13 cellular contexts compared by ENCODE assay signal in the genomic region with DNA sequence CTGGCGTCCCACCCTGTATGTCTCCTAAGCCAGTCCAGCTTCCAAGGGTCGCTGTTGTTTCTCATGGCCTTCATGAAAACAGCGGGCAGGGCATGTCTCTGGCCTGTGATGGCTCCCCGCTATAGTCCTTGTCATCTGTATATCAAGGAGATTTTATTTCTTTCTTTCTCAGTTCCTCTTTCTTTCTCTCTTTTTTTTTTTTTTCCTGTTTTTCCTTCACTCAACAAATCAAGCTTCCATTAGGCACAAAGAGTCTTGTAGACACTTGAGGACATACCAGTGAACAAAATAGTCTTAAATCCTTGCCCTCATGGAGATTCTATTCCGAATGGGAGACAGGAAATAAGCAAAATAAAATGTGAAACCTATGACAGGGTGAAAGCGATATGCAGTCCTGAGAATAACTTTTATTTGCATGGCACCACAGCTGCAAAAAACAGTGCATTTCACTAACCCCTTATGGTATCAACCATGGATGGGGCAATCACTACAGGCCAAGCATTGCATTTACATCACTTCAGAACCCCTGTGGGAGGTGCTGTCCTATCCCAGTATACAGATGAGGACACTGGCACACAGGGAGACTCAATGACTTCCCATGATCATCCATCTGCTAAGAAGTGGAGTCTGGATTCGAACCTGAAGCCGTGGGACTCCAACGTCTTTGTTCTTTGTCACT. TPM values are rescaled to one million over a fixed set of nuclear protein-coding genes. Genes with fewer than 3 reads are reported as not detected.
A peak's percentile ranks its signal among the peaks of the same experiment; 100 is the strongest.
DNase-seq lines count a peak whose midpoint lies in the region; ATAC-seq, FAIRE-seq and TF ChIP-seq lines count a peak whose summit lies in the region.
"Had no signal": no experiment of that assay in that cellular context is flagged by ENCODE, and none has a peak within 500 bp of the region (broad histone marks: within the 10 kb centered on the region; RNA-seq: fewer than 3 reads in every experiment).

No MANE protein-coding gene starts in this region.

- H3K4me3 ChIP-seq in GM12865 (ENCODE audit: low read depth, low read length) (no peak overlapping the region), K562 (no peak overlapping the region)
- H3K4me3 ChIP-seq: SJSA1 had no signal

- FAIRE-seq in K562 (lab: Jason Lieb, UNC): no peak
- FAIRE-seq: colon had no signal

- no peak for TF ChIP-seq CTCF in GM12865 (IDR thresholded peaks at IDR 0.05; ENCODE audit: insufficient read depth, low read depth, low read length, missing control alignments)
- no peak for TF ChIP-seq CTCF in GM20000 (IDR thresholded peaks at IDR 0.05; ENCODE audit: extremely low read depth, missing control alignments)
- no peak for TF ChIP-seq CTCF in K562 (IDR thresholded peaks at IDR 0.05 in 2 of 3, conservative IDR thresholded peaks at IDR 0.05 in 1 of 3; ENCODE audit: insufficient read depth in 2 of 3, low read depth in 1 of 3, low read length in 3 of 3)
- no peak for TF ChIP-seq CTCF in mesothelial cell of epicardium (IDR thresholded peaks at IDR 0.05; ENCODE audit: unreplicated experiment)
- TF ChIP-seq CTCF in chondrocyte (IDR thresholded peaks at IDR 0.05): no peak

- H3K9ac ChIP-seq in K562 (ENCODE audit: insufficient read depth in 1 of 2, low read depth in 2 of 2, low read length in 2 of 2): no peak overlapping the region

- peaks cover 40% of the 10 kb centered on the region for H3K4me1 Mint-ChIP-seq in activated T-cell treated with anti-CD3 and anti-CD28 coated beads, Interleukin-2, amount 50 U/mL, for 24 hours (ENCODE audit: low read depth)
- H3K4me1 Mint-ChIP-seq in mesothelial cell of epicardium (peaks cover 51% of the 10 kb centered on the region), chondrocyte (ENCODE audit: low read depth) (peaks cover 18% of the 10 kb centered on the region)

- H3K79me2 ChIP-seq in K562 (ENCODE audit: control insufficient read depth, insufficient read depth, low read length): no peaks in the 10 kb centered on the region

- no peak overlapping the region for H2AFZ ChIP-seq in K562 (ENCODE audit: low read depth, low read length)

- no peak overlapping the region for H3K4me3 Mint-ChIP-seq in activated T-cell treated with anti-CD3 and anti-CD28 coated beads, Interleukin-2, amount 50 U/mL, for 24 hours
- H3K4me3 Mint-ChIP-seq in mesothelial cell of epicardium (no peak overlapping the region), chondrocyte (ENCODE audit: unreplicated experiment) (no peak overlapping the region)
- H3K4me3 Mint-ChIP-seq: activated naive CD4-positive, alpha-beta T cell treated with anti-CD3 and anti-CD28 coated beads, Interleukin-2, amount 50 U/mL, for 24 hours had no signal

- in situ Hi-C loops in K562 (cut with MboI): no loop called here

- H3K27me3 ChIP-seq in K562 (ENCODE audit: control insufficient read depth in 2 of 2, insufficient read depth in 2 of 2, low read length in 2 of 2): peaks cover 19 to 72% of the 10 kb centered on the region in 2 experiments; a peak in 4 of 5 replicates
- H3K27me3 ChIP-seq: SJSA1 had no signal

- peaks cover 7% of the 10 kb centered on the region; the same call in 1 of the 2 replicates for H4K20me1 ChIP-seq in K562 (replicated peaks; ENCODE audit: control insufficient read depth, insufficient read depth, low read length)

- peaks cover 7% of the 10 kb centered on the region for H3K9me1 ChIP-seq in K562 (ENCODE audit: control insufficient read depth, insufficient read depth, low read length)

- ATAC-seq in HG03175 (IDR thresholded peaks at IDR 0.05; ENCODE audit: unreplicated experiment) (peak; percentile 40), K562 (no peak)

- DNase-seq in GM12865 (ENCODE audit: low read depth): peak; percentile 83
- DNase-seq in GM20000 (ENCODE audit: low spot score): peak; percentile 44
- no peak for DNase-seq in K562 (ENCODE audit: extremely low read depth in 1 of 4, low spot score in 3 of 4)
- DNase-seq in activated T-cell treated with anti-CD3 and anti-CD28 coated beads, Interleukin-2, amount 50 U/mL, for 24 hours: no peak
- no peak for DNase-seq in NCI-H2081 treated with DMSO at 0.1 percent for 48 hours (lab: John Stamatoyannopoulos, UW)
- no peak for DNase-seq in mesothelial cell of epicardium (ENCODE audit: low spot score in 2 of 2, unreplicated experiment in 2 of 2)
- no peak for DNase-seq in chondrocyte (ENCODE audit: low spot score)
- DNase-seq: foreskin fibroblast, substantia nigra had no signal

- TF ChIP-seq RAD21 in K562 (CRISPR knock-in tag; conservative IDR thresholded peaks at IDR 0.05 in 1 of 2, IDR thresholded peaks at IDR 0.05 in 1 of 2): no peak

- POLR2A ChIA-PET in K562 (lab: Yijun Ruan, JAX): interaction anchor here (0.6 to 1.0 kb wide), 2 partner anchors 51 to 90 kb away, joined by 4 read pairs; a partner anchor contains a TSS

- no peaks in the 10 kb centered on the region for H3K9me3 Mint-ChIP-seq in activated T-cell treated with anti-CD3 and anti-CD28 coated beads, Interleukin-2, amount 50 U/mL, for 24 hours
- H3K9me3 Mint-ChIP-seq in mesothelial cell of epicardium (peaks cover 5% of the 10 kb centered on the region), chondrocyte (ENCODE audit: low read depth) (no peaks in the 10 kb centered on the region)
- H3K9me3 Mint-ChIP-seq: activated naive CD4-positive, alpha-beta T cell treated with anti-CD3 and anti-CD28 coated beads, Interleukin-2, amount 50 U/mL, for 24 hours had no signal

- peaks cover 11 to 24% of the 10 kb centered on the region in 2 experiments for H3K4me1 ChIP-seq in K562 (replicated peaks in 1 of 2; ENCODE audit: control insufficient read depth in 2 of 2, insufficient read depth in 2 of 2, low read length in 2 of 2)

- H3K36me3 ChIP-seq in K562 (ENCODE audit: control insufficient read depth, insufficient read depth, low read length): no peaks in the 10 kb centered on the region
- H3K36me3 ChIP-seq: SJSA1 had no signal

- H3K4me2 ChIP-seq in K562 (ENCODE audit: insufficient read depth, low read length): no peak overlapping the region

- H3K27me3 Mint-ChIP-seq in activated T-cell treated with anti-CD3 and anti-CD28 coated beads, Interleukin-2, amount 50 U/mL, for 24 hours: no peaks in the 10 kb centered on the region
- H3K27me3 Mint-ChIP-seq in mesothelial cell of epicardium (ENCODE audit: low read depth) (no peaks in the 10 kb centered on the region), chondrocyte (ENCODE audit: low read depth) (no peaks in the 10 kb centered on the region)
- H3K27me3 Mint-ChIP-seq: activated naive CD4-positive, alpha-beta T cell treated with anti-CD3 and anti-CD28 coated beads, Interleukin-2, amount 50 U/mL, for 24 hours had no signal

- no peak for TF ChIP-seq POLR2A in K562 (conservative IDR thresholded peaks at IDR 0.05)

- no peak for TF ChIP-seq EP300 in K562 (IDR thresholded peaks at IDR 0.05; ENCODE audit: low read length)

- no peak overlapping the region for H3K27ac Mint-ChIP-seq in activated T-cell treated with anti-CD3 and anti-CD28 coated beads, Interleukin-2, amount 50 U/mL, for 24 hours
- H3K27ac Mint-ChIP-seq in mesothelial cell of epicardium: no peak overlapping the region
- no peak overlapping the region for H3K27ac Mint-ChIP-seq in chondrocyte (ENCODE audit: unreplicated experiment)
- H3K27ac Mint-ChIP-seq: activated naive CD4-positive, alpha-beta T cell treated with anti-CD3 and anti-CD28 coated beads, Interleukin-2, amount 50 U/mL, for 24 hours had no signal

- H3K9me3 ChIP-seq in K562 (replicated peaks; ENCODE audit: control insufficient read depth, insufficient read depth, low read depth, low read length): no peaks in the 10 kb centered on the region
- H3K9me3 ChIP-seq: SJSA1 had no signal

- 9% methylated on average over 9 of the region's 9 CpGs for WGBS in K562 (ENCODE audit: insufficient coverage, low coverage, missing lambda C conversion rate)

- no peaks in the 10 kb centered on the region for H3K36me3 Mint-ChIP-seq in activated T-cell treated with anti-CD3 and anti-CD28 coated beads, Interleukin-2, amount 50 U/mL, for 24 hours (ENCODE audit: low read depth)
- H3K36me3 Mint-ChIP-seq in mesothelial cell of epicardium (peaks cover 1% of the 10 kb centered on the region), chondrocyte (ENCODE audit: low read depth) (no peaks in the 10 kb centered on the region)
- H3K36me3 Mint-ChIP-seq: activated naive CD4-positive, alpha-beta T cell treated with anti-CD3 and anti-CD28 coated beads, Interleukin-2, amount 50 U/mL, for 24 hours had no signal

- CTCF ChIA-PET in K562 (lab: Yijun Ruan, JAX; ENCODE audit: low intra/inter-chr PET ratio): no interaction called here

- H3K27ac ChIP-seq in K562 (ENCODE audit: extremely low read depth, low read depth, low read length): no peak overlapping the region
- H3K27ac ChIP-seq: SJSA1 had no signal

- BruUV-seq in K562 (replicated peaks; lab: Mats Ljungman, UMichigan): no TSS peak

- intact Hi-C loops in K562 (cut with micrococcal nuclease): no loop called here

TF ChIP-seq in K562, 482 proteins besides CTCF, POLR2A, EP300 and RAD21:
- TF ChIP-seq SPI1 (IDR thresholded peaks at IDR 0.05; ENCODE audit: borderline replicate concordance, low read depth, low read length) (0 out of 2 replicates have a peak, but pooled peaks have one; percentile 15), PRPF4 (IDR thresholded peaks at IDR 0.05; ENCODE audit: insufficient read depth, low read depth, low read length, poor library complexity, severe bottlenecking) (no peak), PRMT5 (CRISPR knock-in tag; IDR thresholded peaks at IDR 0.05) (no peak)

RNA-seq across cellular contexts. Expression of a gene that starts 50.7 kb away (rescaled TPM):
- total RNA-seq in K562 (2011; cell fraction: chromatin; rRNA removed; ENCODE audit: low replicate concordance): 58.3 and 92.7 TPM in 2 replicates
- total RNA-seq in K562 (2011; cell fraction: nucleolus; rRNA removed): 54.4 and 68.0 TPM in 2 replicates
- total RNA-seq in K562 (2011; cell fraction: nucleoplasm; rRNA removed): 90.3 and 115 TPM in 2 replicates
- 23.8 and 25.5 TPM in 2 replicates for total RNA-seq in K562 (2014; rRNA removed)
- 51.3 and 58.3 TPM in 2 replicates for total RNA-seq in K562 (2014; rRNA removed; fragmentation: Illumina TruSeq; extraction: Trizol)
- 45.0 and 47.8 TPM in 2 replicates for total RNA-seq in K562 (2015; rRNA removed; fragmentation: Illumina TruSeq; extraction: Trizol)
- 70.2 and 73.4 TPM in 2 replicates for total RNA-seq in K562 (2021)
- polyA plus RNA-seq in K562 (2011; rRNA removed): 71.7 and 100 TPM in 2 replicates
- 41.5 and 68.5 TPM in 2 replicates for polyA plus RNA-seq in K562 (2011; cell fraction: cytosol; rRNA removed)
- 15.7 and 22.1 TPM in 2 replicates for polyA plus RNA-seq in K562 (2011; cell fraction: nucleus; rRNA removed)
- 94.6 and 111 TPM in 2 replicates for polyA plus RNA-seq in K562 (2012)
- 71.9 and 81.5 TPM in 2 replicates for polyA plus RNA-seq in K562 (2014; fragmentation: Illumina TruSeq; extraction: Trizol)
- polyA plus RNA-seq in K562 (2014; fragmentation: Nextera tagmentation; extraction: Ambion mirVana): 100 to 1,000 TPM; 171 to 214 TPM
- 53.5 and 54.1 TPM in 2 replicates for polyA plus RNA-seq in K562 (2014; rRNA removed)
- polyA minus RNA-seq in K562 (2011; rRNA and poly(A)+ RNA removed): 68.6 and 85.2 TPM in 2 replicates
- 27.0 and 38.1 TPM in 2 replicates for polyA minus RNA-seq in K562 (2011; cell fraction: cytosol; rRNA and poly(A)+ RNA removed)
- 14.4 and 20.3 TPM in 2 replicates for polyA minus RNA-seq in K562 (2011; cell fraction: nucleus; rRNA and poly(A)+ RNA removed)
- total RNA-seq in mesothelial cell of epicardium: 63.9 to 64.3 TPM (median 64.0 TPM) in 3 replicates
- total RNA-seq in chondrocyte: 53.9 to 75.7 TPM (median 71.8 TPM) in 3 replicates

Comparison
In these comparisons a context has a peak if more than half of its experiments do, and no peak if none do; other contexts are left out.
1. DNase-seq: peak in GM12865 (single experiment) and GM20000 (single experiment); none in K562 (0 of 4), activated T-cell treated with anti-CD3 and anti-CD28 coated beads, Interleukin-2, amount 50 U/mL, for 24 hours (single experiment), NCI-H2081 treated with DMSO at 0.1 percent for 48 hours (single experiment), mesothelial cell of epicardium (0 of 2) and chondrocyte (single experiment).